In genomic region chr1:112927462-112927971, GRCh38 we compare ENCODE assay signal across 1 cellular context.
TF ChIP-seq lines count a peak whose summit lies in the region.

No MANE protein-coding gene starts in this region.

TF ChIP-seq in GM23338, 12 proteins besides CTCF, POLR2A, EP300 and RAD21 (continued from another document):
- TF ChIP-seq ZNF331 (CRISPR knock-in tag; IDR thresholded peaks at IDR 0.05; ENCODE audit: low read depth) (no peak), ZNF114 (CRISPR knock-in tag; IDR thresholded peaks at IDR 0.05) (no peak)
